1 cellular context compared by ENCODE assay signal in genomic region chr16:21300309-21301167, GRCh38.
TF ChIP-seq lines count a peak whose summit lies in the region.

No MANE protein-coding gene starts in this region.

TF ChIP-seq in HepG2, 621 proteins besides CTCF, POLR2A, EP300 and RAD21 (continued from another document and continues in another):
- TF ChIP-seq, protein P1, sequence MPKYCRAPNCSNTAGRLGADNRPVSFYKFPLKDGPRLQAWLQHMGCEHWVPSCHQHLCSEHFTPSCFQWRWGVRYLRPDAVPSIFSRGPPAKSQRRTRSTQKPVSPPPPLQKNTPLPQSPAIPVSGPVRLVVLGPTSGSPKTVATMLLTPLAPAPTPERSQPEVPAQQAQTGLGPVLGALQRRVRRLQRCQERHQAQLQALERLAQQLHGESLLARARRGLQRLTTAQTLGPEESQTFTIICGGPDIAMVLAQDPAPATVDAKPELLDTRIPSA (CRISPR knock-in tag; IDR thresholded peaks at IDR 0.05; ENCODE audit: borderline replicate concordance) = no peak; the same call in 1 of the 2 replicates
- no peak; the same call in 1 of the 2 replicates for TF ChIP-seq ZNF503 (CRISPR knock-in tag; IDR thresholded peaks at IDR 0.05)
- TF ChIP-seq TCF12 (IDR thresholded peaks at IDR 0.05) = no peak
- TF ChIP-seq TCF12 (CRISPR knock-in tag; IDR thresholded peaks at IDR 0.05) = no peak; the same call in 1 of the 2 replicates
- TF ChIP-seq ZNF543 (CRISPR knock-in tag; IDR thresholded peaks at IDR 0.05) = no peak
- TF ChIP-seq ZNF501 (CRISPR knock-in tag; IDR thresholded peaks at IDR 0.05) = peak; percentile 90
- TF ChIP-seq ZNF879 (CRISPR knock-in tag; IDR thresholded peaks at IDR 0.05) = peak; percentile 34; the same call in 1 of the 2 replicates
- no peak for TF ChIP-seq ZBTB1 (CRISPR knock-in tag; IDR thresholded peaks at IDR 0.05; ENCODE audit: borderline replicate concordance)
- no peak for TF ChIP-seq FOXK2 (IDR thresholded peaks at IDR 0.05)
- TF ChIP-seq ZSCAN20 (CRISPR knock-in tag; IDR thresholded peaks at IDR 0.05; ENCODE audit: borderline replicate concordance) = no peak; the same call in 1 of the 2 replicates
- no peak; the same call in 1 of the 2 replicates for TF ChIP-seq NR2F2 (IDR thresholded peaks at IDR 0.05; ENCODE audit: borderline replicate concordance, low read depth)
- TF ChIP-seq ZZZ3 (CRISPR knock-in tag; IDR thresholded peaks at IDR 0.05; ENCODE audit: borderline replicate concordance) = no peak
- no peak for TF ChIP-seq SOX6 (IDR thresholded peaks at IDR 0.05)
- TF ChIP-seq SOX6 (CRISPR knock-in tag; IDR thresholded peaks at IDR 0.05) = peak; percentile 91
- TF ChIP-seq IKZF4 (CRISPR knock-in tag; IDR thresholded peaks at IDR 0.05; ENCODE audit: borderline replicate concordance, low read depth, not compliant biosample characterization) = no peak
- peak; percentile 33 for TF ChIP-seq ZEB1 (IDR thresholded peaks at IDR 0.05; ENCODE audit: insufficient replicate concordance, low read depth)
- peak; percentile 89; the same call in 1 of the 2 replicates for TF ChIP-seq SP140L (CRISPR knock-in tag; IDR thresholded peaks at IDR 0.05; ENCODE audit: borderline replicate concordance)
- peak; percentile 96 for TF ChIP-seq HOMEZ (CRISPR knock-in tag; IDR thresholded peaks at IDR 0.05; ENCODE audit: low read depth)
- TF ChIP-seq ZNF883 (CRISPR knock-in tag; IDR thresholded peaks at IDR 0.05; ENCODE audit: not compliant biosample characterization) = peak; percentile 45
- TF ChIP-seq SALL1 (CRISPR knock-in tag; IDR thresholded peaks at IDR 0.05) = peak; percentile 94
- TF ChIP-seq, protein P2, sequence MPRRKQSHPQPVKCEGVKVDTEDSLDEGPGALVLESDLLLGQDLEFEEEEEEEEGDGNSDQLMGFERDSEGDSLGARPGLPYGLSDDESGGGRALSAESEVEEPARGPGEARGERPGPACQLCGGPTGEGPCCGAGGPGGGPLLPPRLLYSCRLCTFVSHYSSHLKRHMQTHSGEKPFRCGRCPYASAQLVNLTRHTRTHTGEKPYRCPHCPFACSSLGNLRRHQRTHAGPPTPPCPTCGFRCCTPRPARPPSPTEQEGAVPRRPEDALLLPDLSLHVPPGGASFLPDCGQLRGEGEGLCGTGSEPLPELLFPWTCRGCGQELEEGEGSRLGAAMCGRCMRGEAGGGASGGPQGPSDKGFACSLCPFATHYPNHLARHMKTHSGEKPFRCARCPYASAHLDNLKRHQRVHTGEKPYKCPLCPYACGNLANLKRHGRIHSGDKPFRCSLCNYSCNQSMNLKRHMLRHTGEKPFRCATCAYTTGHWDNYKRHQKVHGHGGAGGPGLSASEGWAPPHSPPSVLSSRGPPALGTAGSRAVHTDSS (CRISPR knock-in tag; conservative IDR thresholded peaks at IDR 0.05) = no peak
- TF ChIP-seq, protein P3, sequence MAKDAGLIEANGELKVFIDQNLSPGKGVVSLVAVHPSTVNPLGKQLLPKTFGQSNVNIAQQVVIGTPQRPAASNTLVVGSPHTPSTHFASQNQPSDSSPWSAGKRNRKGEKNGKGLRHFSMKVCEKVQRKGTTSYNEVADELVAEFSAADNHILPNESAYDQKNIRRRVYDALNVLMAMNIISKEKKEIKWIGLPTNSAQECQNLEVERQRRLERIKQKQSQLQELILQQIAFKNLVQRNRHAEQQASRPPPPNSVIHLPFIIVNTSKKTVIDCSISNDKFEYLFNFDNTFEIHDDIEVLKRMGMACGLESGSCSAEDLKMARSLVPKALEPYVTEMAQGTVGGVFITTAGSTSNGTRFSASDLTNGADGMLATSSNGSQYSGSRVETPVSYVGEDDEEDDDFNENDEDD (CRISPR knock-in tag; IDR thresholded peaks at IDR 0.05; ENCODE audit: borderline replicate concordance) = no peak; the same call in none of the 2 replicates
- no peak for TF ChIP-seq BRD4 (CRISPR knock-in tag; IDR thresholded peaks at IDR 0.05)
- peak; percentile 86; the same call in 1 of the 2 replicates for TF ChIP-seq TARDBP (CRISPR knock-in tag; IDR thresholded peaks at IDR 0.05)
- TF ChIP-seq AGO2 (optimal IDR thresholded peaks at IDR 0.05; ENCODE audit: low read depth, low read length) = no peak
- TF ChIP-seq, protein P4, sequence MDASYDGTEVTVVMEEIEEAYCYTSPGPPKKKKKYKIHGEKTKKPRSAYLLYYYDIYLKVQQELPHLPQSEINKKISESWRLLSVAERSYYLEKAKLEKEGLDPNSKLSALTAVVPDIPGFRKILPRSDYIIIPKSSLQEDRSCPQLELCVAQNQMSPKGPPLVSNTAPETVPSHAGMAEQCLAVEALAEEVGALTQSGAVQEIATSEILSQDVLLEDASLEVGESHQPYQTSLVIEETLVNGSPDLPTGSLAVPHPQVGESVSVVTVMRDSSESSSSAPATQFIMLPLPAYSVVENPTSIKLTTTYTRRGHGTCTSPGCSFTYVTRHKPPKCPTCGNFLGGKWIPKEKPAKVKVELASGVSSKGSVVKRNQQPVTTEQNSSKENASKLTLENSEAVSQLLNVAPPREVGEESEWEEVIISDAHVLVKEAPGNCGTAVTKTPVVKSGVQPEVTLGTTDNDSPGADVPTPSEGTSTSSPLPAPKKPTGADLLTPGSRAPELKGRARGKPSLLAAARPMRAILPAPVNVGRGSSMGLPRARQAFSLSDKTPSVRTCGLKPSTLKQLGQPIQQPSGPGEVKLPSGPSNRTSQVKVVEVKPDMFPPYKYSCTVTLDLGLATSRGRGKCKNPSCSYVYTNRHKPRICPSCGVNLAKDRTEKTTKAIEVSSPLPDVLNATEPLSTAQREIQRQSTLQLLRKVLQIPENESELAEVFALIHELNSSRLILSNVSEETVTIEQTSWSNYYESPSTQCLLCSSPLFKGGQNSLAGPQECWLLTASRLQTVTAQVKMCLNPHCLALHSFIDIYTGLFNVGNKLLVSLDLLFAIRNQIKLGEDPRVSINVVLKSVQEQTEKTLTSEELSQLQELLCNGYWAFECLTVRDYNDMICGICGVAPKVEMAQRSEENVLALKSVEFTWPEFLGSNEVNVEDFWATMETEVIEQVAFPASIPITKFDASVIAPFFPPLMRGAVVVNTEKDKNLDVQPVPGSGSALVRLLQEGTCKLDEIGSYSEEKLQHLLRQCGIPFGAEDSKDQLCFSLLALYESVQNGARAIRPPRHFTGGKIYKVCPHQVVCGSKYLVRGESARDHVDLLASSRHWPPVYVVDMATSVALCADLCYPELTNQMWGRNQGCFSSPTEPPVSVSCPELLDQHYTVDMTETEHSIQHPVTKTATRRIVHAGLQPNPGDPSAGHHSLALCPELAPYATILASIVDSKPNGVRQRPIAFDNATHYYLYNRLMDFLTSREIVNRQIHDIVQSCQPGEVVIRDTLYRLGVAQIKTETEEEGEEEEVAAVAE (CRISPR knock-in tag; IDR thresholded peaks at IDR 0.05; ENCODE audit: borderline replicate concordance) = peak; percentile 95
- TF ChIP-seq ZNF713 (CRISPR knock-in tag; IDR thresholded peaks at IDR 0.05) = 0 out of 2 replicates have a peak, but pooled peaks have one; percentile 54
- TF ChIP-seq KLF13 (CRISPR knock-in tag; IDR thresholded peaks at IDR 0.05) = no peak
- TF ChIP-seq ZNF18 (CRISPR knock-in tag; IDR thresholded peaks at IDR 0.05; ENCODE audit: insufficient replicate concordance) = no peak
- peak; percentile 97; the same call in 1 of the 2 replicates for TF ChIP-seq SMAD1 (CRISPR knock-in tag; IDR thresholded peaks at IDR 0.05; ENCODE audit: borderline replicate concordance, low read depth)
- TF ChIP-seq CCDC6 (CRISPR knock-in tag; IDR thresholded peaks at IDR 0.05) = peak; percentile 78
- TF ChIP-seq ZNF687 (CRISPR knock-in tag; IDR thresholded peaks at IDR 0.05) = no peak; the same call in 1 of the 2 replicates
- TF ChIP-seq, protein P5, sequence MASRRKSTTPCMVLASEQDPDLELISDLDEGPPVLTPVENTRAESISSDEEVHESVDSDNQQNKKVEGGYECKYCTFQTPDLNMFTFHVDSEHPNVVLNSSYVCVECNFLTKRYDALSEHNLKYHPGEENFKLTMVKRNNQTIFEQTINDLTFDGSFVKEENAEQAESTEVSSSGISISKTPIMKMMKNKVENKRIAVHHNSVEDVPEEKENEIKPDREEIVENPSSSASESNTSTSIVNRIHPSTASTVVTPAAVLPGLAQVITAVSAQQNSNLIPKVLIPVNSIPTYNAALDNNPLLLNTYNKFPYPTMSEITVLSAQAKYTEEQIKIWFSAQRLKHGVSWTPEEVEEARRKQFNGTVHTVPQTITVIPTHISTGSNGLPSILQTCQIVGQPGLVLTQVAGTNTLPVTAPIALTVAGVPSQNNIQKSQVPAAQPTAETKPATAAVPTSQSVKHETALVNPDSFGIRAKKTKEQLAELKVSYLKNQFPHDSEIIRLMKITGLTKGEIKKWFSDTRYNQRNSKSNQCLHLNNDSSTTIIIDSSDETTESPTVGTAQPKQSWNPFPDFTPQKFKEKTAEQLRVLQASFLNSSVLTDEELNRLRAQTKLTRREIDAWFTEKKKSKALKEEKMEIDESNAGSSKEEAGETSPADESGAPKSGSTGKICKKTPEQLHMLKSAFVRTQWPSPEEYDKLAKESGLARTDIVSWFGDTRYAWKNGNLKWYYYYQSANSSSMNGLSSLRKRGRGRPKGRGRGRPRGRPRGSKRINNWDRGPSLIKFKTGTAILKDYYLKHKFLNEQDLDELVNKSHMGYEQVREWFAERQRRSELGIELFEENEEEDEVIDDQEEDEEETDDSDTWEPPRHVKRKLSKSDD (CRISPR knock-in tag; IDR thresholded peaks at IDR 0.05; ENCODE audit: low read depth) = peak; percentile 75; the same call in 1 of the 2 replicates
- peak; percentile 92 for TF ChIP-seq IRF2 (CRISPR knock-in tag; IDR thresholded peaks at IDR 0.05)
- peak; percentile 46 for TF ChIP-seq CREM (IDR thresholded peaks at IDR 0.05)
- TF ChIP-seq CREM (CRISPR knock-in tag; IDR thresholded peaks at IDR 0.05) = no peak
- TF ChIP-seq SRSF4 (IDR thresholded peaks at IDR 0.05; ENCODE audit: low read depth, low read length, poor library complexity, severe bottlenecking) = no peak
- TF ChIP-seq GTF2F1 (IDR thresholded peaks at IDR 0.05; ENCODE audit: low read length) = no peak
- TF ChIP-seq GATA4 (IDR thresholded peaks at IDR 0.05; ENCODE audit: borderline replicate concordance, low read depth) = 0 out of 2 replicates have a peak, but pooled peaks have one; percentile 54
- no peak for TF ChIP-seq GTF3A (CRISPR knock-in tag; conservative IDR thresholded peaks at IDR 0.05)
- peak; percentile 64; the same call in 1 of the 2 replicates for TF ChIP-seq ZFP41 (CRISPR knock-in tag; IDR thresholded peaks at IDR 0.05; ENCODE audit: borderline replicate concordance)
- peak; percentile 58; the same call in 1 of the 2 replicates for TF ChIP-seq SIX4 (CRISPR knock-in tag; IDR thresholded peaks at IDR 0.05)
- peak; percentile 66; the same call in 1 of the 2 replicates for TF ChIP-seq ZBTB7B (CRISPR knock-in tag; IDR thresholded peaks at IDR 0.05)
- TF ChIP-seq GATAD1 (CRISPR knock-in tag; IDR thresholded peaks at IDR 0.05) = peak; percentile 94
